16 cellular contexts compared by ENCODE assay signal in genomic region chr7:34191041-34191440, GRCh38.
"Had no signal": no experiment of that assay in that cellular context is flagged by ENCODE, and none has a peak within 500 bp of the region (broad histone marks: within the 10 kb centered on the region; RNA-seq: fewer than 3 reads in every experiment).

No MANE protein-coding gene starts in this region.

- H3K27ac ChIP-seq: SJSA1, SK-N-MC had no signal

- H3K36me3 ChIP-seq: MG63, SJSA1 had no signal

- H3K4me1 ChIP-seq: SJSA1 had no signal

- DNase-seq: Karpas-422, KBM-7, NCI-H1092 treated with DMSO at 0.1 percent for 48 hours, NCI-H1436, NCI-H1694, NCI-H187 treated with DMSO at 0.1 percent for 48 hours, NCI-H2029 treated with DMSO at 0.1 percent for 48 hours, NCI-H2171 treated with DMSO at 0.1 percent for 48 hours, NCI-H524, NCI-H526 treated with DMSO at 0.1 percent for 48 hours, NCI-H774, RPMI8226, SIG-M5 had no signal

- H3K4me3 ChIP-seq: MG63, SJSA1, SK-N-MC had no signal

- H3K9me3 ChIP-seq: MG63, SJSA1 had no signal

- H3K27me3 ChIP-seq: MG63, SJSA1 had no signal
